Comparison of ENCODE assay signal across 8 cellular contexts in the genomic region with DNA sequence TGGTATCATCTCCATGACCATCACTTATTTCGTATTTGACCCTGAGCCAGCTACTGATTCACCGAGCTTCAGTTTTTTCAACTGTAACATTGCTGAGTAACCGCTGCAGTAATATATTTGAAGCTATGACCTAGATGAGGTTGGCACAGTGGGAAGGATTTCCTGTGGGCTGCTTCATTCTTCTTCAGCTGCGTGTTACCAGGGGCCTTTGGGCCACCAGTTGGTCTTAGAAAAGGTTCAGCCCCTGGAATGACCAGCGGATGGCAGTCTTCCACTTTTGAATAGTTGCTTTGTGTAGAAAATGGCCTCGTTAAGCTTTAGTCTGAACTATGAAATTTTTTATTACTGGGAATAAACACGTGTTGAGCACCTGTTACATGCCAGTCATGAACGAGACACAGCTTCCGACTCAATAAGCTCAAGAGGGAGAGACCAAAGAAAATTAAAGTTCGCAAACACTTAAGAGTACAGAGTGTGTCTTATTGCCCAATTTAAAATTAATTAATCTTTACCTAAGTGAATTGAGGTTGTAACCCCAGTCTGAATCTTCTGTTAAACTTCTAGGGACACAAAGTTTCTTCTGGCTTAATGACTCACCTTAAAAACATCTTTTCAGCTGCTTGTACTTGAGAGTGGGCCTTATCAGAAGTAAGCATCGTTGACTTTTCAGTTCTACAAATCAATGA. TPM values are rescaled to one million over a fixed set of nuclear protein-coding genes. Genes with fewer than 3 reads are reported as not detected.
DNase-seq lines count a peak whose midpoint lies in the region; ATAC-seq and TF ChIP-seq lines count a peak whose summit lies in the region.

No MANE protein-coding gene starts in this region.

- WGBS in right lobe of liver (ENCODE audit: insufficient coverage, low coverage, low lambda C conversion rate, missing lambda C conversion rate) = 61% methylated on average over 11 of the region's 11 CpGs

- H3K79me2 ChIP-seq in MM.1S (ENCODE audit: low read length) = no peaks in the 10 kb centered on the region

- H3K9me3 ChIP-seq in MM.1S (replicated peaks; ENCODE audit: insufficient read depth, low read length) (no peaks in the 10 kb centered on the region), right lobe of liver (no peaks in the 10 kb centered on the region)

- H3K9ac ChIP-seq in MM.1S (ENCODE audit: low read length) = no peak overlapping the region

- DNase-seq in SIG-M5 treated with dmso at 0.1 percent for 504 hours (lab: John Stamatoyannopoulos, UW; ENCODE audit: unreplicated experiment) (peak; percentile 15), SIG-M5 (lab: John Stamatoyannopoulos, UW) (no peak), MM.1S (peak; percentile 9), astrocyte of the cerebellum (ENCODE audit: low read depth) (peak; percentile 99), right lobe of liver (peak in 1 of 3 donors; percentile 59), GF-D8 (lab: John Stamatoyannopoulos, UW) (no peak)

- no peaks in the 10 kb centered on the region for H3F3A ChIP-seq in MM.1S (ENCODE audit: insufficient read depth, low read length)

- H3K4me3 ChIP-seq in MM.1S (ENCODE audit: low read length) (no peak overlapping the region), astrocyte of the cerebellum (ENCODE audit: low read depth, low read length) (no peak overlapping the region), right lobe of liver (no peak overlapping the region)

- H3K4me2 ChIP-seq in MM.1S (ENCODE audit: low read depth, low read length) = no peak overlapping the region

- H3K4me1 ChIP-seq in MM.1S (ENCODE audit: low read length) = no peaks in the 10 kb centered on the region
- peaks cover 0 to 6% (median 2%) of the 10 kb centered on the region in 4 donors for H3K4me1 ChIP-seq in right lobe of liver

- TF ChIP-seq POLR2A in right lobe of liver (IDR thresholded peaks at IDR 0.05) = no peak

- H3K36me3 ChIP-seq in MM.1S (replicated peaks; ENCODE audit: insufficient read depth, low read length) = no peaks in the 10 kb centered on the region
- no peaks in the 10 kb centered on the region for H3K36me3 ChIP-seq in right lobe of liver

- ATAC-seq in right lobe of liver (peak in 2 of 4 donors; percentile 26 to 38), GM18520 (IDR thresholded peaks at IDR 0.05; ENCODE audit: unreplicated experiment) (no peak), GM18861 (IDR thresholded peaks at IDR 0.05; ENCODE audit: unreplicated experiment) (no peak)

- in situ Hi-C loops in astrocyte of the cerebellum (cut with HindIII; ENCODE audit: low sequenced_read_pairs) = loop anchor here (5.0 kb wide), 1 partner anchor 55 kb away; no protein-coding TSS in a partner anchor

- H3K27me3 ChIP-seq in MM.1S (replicated peaks; ENCODE audit: insufficient read depth, low read length) (no peaks in the 10 kb centered on the region), right lobe of liver (no peaks in the 10 kb centered on the region)

- no peaks in the 10 kb centered on the region for H3K9me2 ChIP-seq in MM.1S (replicated peaks; ENCODE audit: insufficient read depth, low read length)

- peak; percentile 41 for TF ChIP-seq CTCF in MM.1S (IDR thresholded peaks at IDR 0.05; ENCODE audit: low read length)
- TF ChIP-seq CTCF in astrocyte of the cerebellum (IDR thresholded peaks at IDR 0.05; ENCODE audit: low read depth, low read length, missing control alignments) = peak; percentile 82
- peak; percentile 19 to 45 (median 30) for TF ChIP-seq CTCF in right lobe of liver (IDR thresholded peaks at IDR 0.05)

- H3K27ac ChIP-seq in MM.1S (ENCODE audit: low read length) (no peak overlapping the region), right lobe of liver (no peak overlapping the region)

- H4K20me1 ChIP-seq in MM.1S (ENCODE audit: insufficient read depth, low read length) = no peaks in the 10 kb centered on the region

- H2AFZ ChIP-seq in MM.1S (ENCODE audit: low read length) = no peak overlapping the region

- intact Hi-C loops in right lobe of liver (cut with DNase I) = no loop called here

RNA-seq across cellular contexts. Expression of gene NR2E3, which starts 57.6 kb away (rescaled TPM):
- under 1 TPM in 2 of 6 experiments, not detected in 4; 0.11 to 0.51 TPM for total RNA-seq in right lobe of liver

Comparison
In these comparisons a context has a peak if more than half of its experiments do, and no peak if none do; other contexts are left out.
1. DNase-seq: peak in SIG-M5 treated with dmso at 0.1 percent for 504 hours (single experiment), MM.1S (single experiment) and astrocyte of the cerebellum (single experiment); none in SIG-M5 (single experiment) and GF-D8 (single experiment).
2. CTCF ChIP-seq: peak in every context shown above with its lines; median percentile 82 in astrocyte of the cerebellum; 41 in MM.1S; 30 in right lobe of liver.